In the genomic region with DNA sequence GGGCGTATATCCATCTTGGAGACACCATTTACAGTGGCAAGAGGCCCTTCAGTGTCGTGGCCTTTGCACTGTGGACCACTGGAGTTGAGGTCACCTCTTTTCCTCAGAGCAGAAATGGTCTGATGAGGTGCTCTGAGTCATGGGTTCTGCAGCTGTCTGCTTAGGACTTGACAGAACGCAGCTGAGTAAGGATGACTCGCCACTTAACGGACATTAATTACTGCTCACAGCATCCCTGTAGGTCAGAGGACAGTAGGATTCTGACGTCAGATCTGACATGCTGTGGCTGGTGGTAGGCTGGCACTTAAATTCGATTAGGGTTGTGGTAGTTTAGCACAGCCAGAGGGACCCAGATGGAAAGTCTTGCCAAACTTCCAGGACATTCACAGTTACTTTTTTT, we compare ENCODE assay signal across 11 cellular contexts.
A peak's percentile ranks its signal among the peaks of the same experiment; 100 is the strongest.
DNase-seq lines count a peak whose midpoint lies in the region; ATAC-seq and TF ChIP-seq lines count a peak whose summit lies in the region.
"Had no signal": no experiment of that assay in that cellular context is flagged by ENCODE, and none has a peak within 500 bp of the region (broad histone marks: within the 10 kb centered on the region; RNA-seq: fewer than 3 reads in every experiment).

No MANE protein-coding gene starts in this region.

- no peak for TF ChIP-seq CTCF in upper lobe of right lung (IDR thresholded peaks at IDR 0.05)
- TF ChIP-seq CTCF in H9 (conservative IDR thresholded peaks at IDR 0.05) = no peak

- H4K20me1 ChIP-seq in H9 (ENCODE audit: control insufficient read depth, insufficient read depth, insufficient read length) = no peaks in the 10 kb centered on the region

- peaks cover 17 to 21% of the 10 kb centered on the region in 2 experiments for H3K4me1 Mint-ChIP-seq in H9

- H2BK5ac ChIP-seq in H9 (ENCODE audit: insufficient read length, low read length) = no peak overlapping the region

- no CpG with 5 or more reads among the region's 7 CpGs for WGBS in H9 (ENCODE audit: extremely low coverage, insufficient read length, low lambda C conversion rate)

- H3K4me2 ChIP-seq in H9 (ENCODE audit: insufficient read depth, insufficient read length, low read length) = no peak overlapping the region

- no peak overlapping the region for H3K14ac ChIP-seq in H9 (ENCODE audit: insufficient read depth, low read length)

- H3K18ac ChIP-seq in H9 (ENCODE audit: insufficient read length, low read depth, low read length) = no peak overlapping the region

- intact Hi-C loops in upper lobe of right lung (cut with DNase I) = no loop called here

- DNase-seq in NCI-H2227 (lab: John Stamatoyannopoulos, UW; ENCODE audit: unreplicated experiment) (peak; percentile 35), NCI-H2227 treated with DMSO at 0.1 percent for 48 hours (lab: John Stamatoyannopoulos, UW) (no peak), SHP77 (lab: John Stamatoyannopoulos, UW) (peak; percentile 94 to 96), fibroblast of the conjunctiva (ENCODE audit: low read depth) (peak; percentile 70), upper lobe of right lung (no peak), H9 (no peak), HPDE6-E6E7 (ENCODE audit: extremely low spot score) (no peak)
- DNase-seq: activated gamma-delta T cell treated with Interleukin-2 at 50 U/mL for 16 hours, AML-193, T-helper 9 cell had no signal

- H3K23me2 ChIP-seq in H9 (ENCODE audit: insufficient read length, low read depth, low read length, poor library complexity, severe bottlenecking) = no peaks in the 10 kb centered on the region

- no peak overlapping the region for H2BK20ac ChIP-seq in H9 (ENCODE audit: low read depth, low read length, poor library complexity, severe bottlenecking)

- H3K4me3 ChIP-seq in upper lobe of right lung = no peak overlapping the region

- H4K91ac ChIP-seq in H9 (ENCODE audit: insufficient read length, low read depth, low read length) = no peak overlapping the region

- H3K4me1 ChIP-seq in upper lobe of right lung (peaks cover 13% of the 10 kb centered on the region), H9 (ENCODE audit: insufficient read depth, low read length) (no peaks in the 10 kb centered on the region)

- H3K9me3 ChIP-seq in upper lobe of right lung = no peaks in the 10 kb centered on the region
- no peaks in the 10 kb centered on the region for H3K9me3 ChIP-seq in H9 (ENCODE audit: control insufficient read depth, low read depth, low read length)

- H2BK120ac ChIP-seq in H9 (ENCODE audit: low read depth, low read length, poor library complexity, severe bottlenecking) = no peak overlapping the region

- H3K9me3 Mint-ChIP-seq in H9 = no peaks in the 10 kb centered on the region

- H4K5ac ChIP-seq in H9 (ENCODE audit: insufficient read length, low read depth, low read length) = no peak overlapping the region

- H3K36me3 ChIP-seq in upper lobe of right lung = no peaks in the 10 kb centered on the region

- no peak overlapping the region for H3T11ph ChIP-seq in H9 (ENCODE audit: low read length)

- no peak overlapping the region for H2AK5ac ChIP-seq in H9 (ENCODE audit: insufficient read length, low read length)

- H3K27me3 Mint-ChIP-seq in H9 (ENCODE audit: low read depth) = no peaks in the 10 kb centered on the region

- no peak overlapping the region for H3K9ac ChIP-seq in H9 (ENCODE audit: extremely low read depth, insufficient read length, low read length)

- H3K4me3 Mint-ChIP-seq in H9 = no peak overlapping the region

- no peak overlapping the region for H4K8ac ChIP-seq in H9 (replicated peaks; ENCODE audit: insufficient read length, low read depth, low read length)

- H3K27ac ChIP-seq in upper lobe of right lung (no peak overlapping the region), H9 (ENCODE audit: insufficient read length, low read depth, low read length) (no peak overlapping the region)

- peak; percentile 35 for ATAC-seq in upper lobe of right lung
- ATAC-seq in GM19397 (IDR thresholded peaks at IDR 0.05; ENCODE audit: unreplicated experiment) = no peak

- H3K4ac ChIP-seq in H9 (ENCODE audit: low read depth, low read length) = no peak overlapping the region

- H3K27me3 ChIP-seq in upper lobe of right lung (no peaks in the 10 kb centered on the region), H9 (ENCODE audit: insufficient read depth, low read length) (no peaks in the 10 kb centered on the region)

- no peak overlapping the region for H2AFZ ChIP-seq in H9 (ENCODE audit: low read length)

- H2BK12ac ChIP-seq in H9 (ENCODE audit: insufficient read length, low read depth, low read length) = no peak overlapping the region

- H2BK15ac ChIP-seq in H9 (ENCODE audit: low read depth, low read length) = no peak overlapping the region

- no peak overlapping the region for H3K27ac Mint-ChIP-seq in H9

- no peak overlapping the region for H3K23ac ChIP-seq in H9 (ENCODE audit: insufficient read length, low read depth, low read length)

- no peak overlapping the region for H3K56ac ChIP-seq in H9 (ENCODE audit: insufficient read length, low read depth, low read length)

- H3K79me1 ChIP-seq in H9 (ENCODE audit: insufficient read depth, low read depth, low read length, poor library complexity, severe bottlenecking) = no peaks in the 10 kb centered on the region

- H3K36me3 Mint-ChIP-seq in H9 (ENCODE audit: insufficient read depth in 1 of 3, low read depth in 3 of 3) = no peaks in the 10 kb centered on the region

- no peaks in the 10 kb centered on the region for H3K79me2 ChIP-seq in H9 (ENCODE audit: insufficient read depth, low read length)

Comparison
In these comparisons a context has a peak if more than half of its experiments do, and no peak if none do; other contexts are left out.
1. DNase-seq: peak in NCI-H2227 (single experiment), SHP77 (2 of 2) and fibroblast of the conjunctiva (single experiment); none in NCI-H2227 treated with DMSO at 0.1 percent for 48 hours (single experiment), upper lobe of right lung (single experiment), H9 (single experiment) and HPDE6-E6E7 (single experiment).